Comparison of ENCODE assay signal across 14 cellular contexts in genomic region chr6:111486475-111486874, GRCh38. TPM values are rescaled to one million over a fixed set of nuclear protein-coding genes. Genes with fewer than 3 reads are reported as not detected.
DNase-seq lines count a peak whose midpoint lies in the region; ATAC-seq, FAIRE-seq and TF ChIP-seq lines count a peak whose summit lies in the region.
"Had no signal": no experiment of that assay in that cellular context is flagged by ENCODE, and none has a peak within 500 bp of the region (broad histone marks: within the 10 kb centered on the region; RNA-seq: fewer than 3 reads in every experiment).

No MANE protein-coding gene starts in this region.

- no peak for TF ChIP-seq EP300 in K562 (IDR thresholded peaks at IDR 0.05; ENCODE audit: low read length)
- no peak for TF ChIP-seq EP300 in neural cell (conservative IDR thresholded peaks at IDR 0.05; ENCODE audit: poor library complexity, severe bottlenecking)

- peaks cover 8% of the 10 kb centered on the region for H3F3A ChIP-seq in neural cell (ENCODE audit: insufficient read depth, low read length, poor library complexity, severe bottlenecking)

- H4K5ac ChIP-seq in IMR-90 (ENCODE audit: low read depth, low read length): no peak overlapping the region

- H4K91ac ChIP-seq in IMR-90 (ENCODE audit: insufficient read depth, low read depth, low read length): peak overlapping the region; percentile 17; the same call in 1 of the 2 replicates

- no TSS peak for BruUV-seq in IMR-90 (replicated peaks; lab: Mats Ljungman, UMichigan)
- no TSS peak for BruUV-seq in K562 (replicated peaks; lab: Mats Ljungman, UMichigan)

- peaks cover 3% of the 10 kb centered on the region for H3K36me3 Mint-ChIP-seq in CD4-positive, CD25-positive, alpha-beta regulatory T cell

- intact Hi-C loops in IMR-90 (cut with micrococcal nuclease): loop anchor here (5.0 kb wide), 1 partner anchor 36 kb away; no protein-coding TSS in a partner anchor
- intact Hi-C loops in K562 (cut with micrococcal nuclease): no loop called here

- H2BK120ac ChIP-seq in IMR-90 (ENCODE audit: low read depth, low read length): peak overlapping the region; percentile 46; the same call in 1 of the 2 replicates

- no peaks in the 10 kb centered on the region for H3K9me3 Mint-ChIP-seq in CD4-positive, CD25-positive, alpha-beta regulatory T cell

- peak overlapping the region in 1 of 4 donors; percentile 78 for H3K4me3 Mint-ChIP-seq in CD4-positive, CD25-positive, alpha-beta regulatory T cell

- peak overlapping the region; percentile 12; the same call in 2 of the 3 replicates for H2BK15ac ChIP-seq in IMR-90 (ENCODE audit: low read depth, low read length)

- peak overlapping the region; percentile 8; the same call in 1 of the 2 replicates for H3K18ac ChIP-seq in IMR-90 (ENCODE audit: low read depth, low read length)

- 0 out of 2 replicates have a peak overlapping the region, but pooled peaks have one; percentile 11 for H2BK20ac ChIP-seq in IMR-90 (ENCODE audit: low read depth, low read length)

- no peak for ATAC-seq in CD4-positive, CD25-positive, alpha-beta regulatory T cell (ENCODE audit: low read depth in 2 of 2)
- no peak for ATAC-seq in IMR-90 (ENCODE audit: low read depth)
- no peak for ATAC-seq in K562
- ATAC-seq in HG02884 (IDR thresholded peaks at IDR 0.05; ENCODE audit: unreplicated experiment): no peak
- no peak for ATAC-seq in HG03378 (IDR thresholded peaks at IDR 0.05; ENCODE audit: unreplicated experiment)
- ATAC-seq in HG02759 (IDR thresholded peaks at IDR 0.05; ENCODE audit: unreplicated experiment): no peak
- ATAC-seq: pancreas, Right ventricle myocardium inferior had no signal

- POLR2A ChIA-PET in IMR-90 (lab: Charles Lee; ENCODE audit: unreplicated experiment) (no interaction called here), K562 (lab: Yijun Ruan, JAX) (interaction anchor here (1.5 to 2.1 kb wide), 2 partner anchors 14 to 79 kb away, joined by 3 to 4 read pairs; no protein-coding TSS in a partner anchor)

- TF ChIP-seq CTCF in IMR-90 (conservative IDR thresholded peaks at IDR 0.05; ENCODE audit: low read depth, low read length) (no peak), K562 (IDR thresholded peaks at IDR 0.05 in 2 of 3, conservative IDR thresholded peaks at IDR 0.05 in 1 of 3; ENCODE audit: insufficient read depth in 2 of 3, low read depth in 1 of 3, low read length in 3 of 3) (no peak), neural cell (IDR thresholded peaks at IDR 0.05; ENCODE audit: poor library complexity, severe bottlenecking) (no peak)

- H3K9ac ChIP-seq in IMR-90 (ENCODE audit: low read depth, low read length) (no peak overlapping the region), K562 (ENCODE audit: insufficient read depth in 1 of 2, low read depth in 2 of 2, low read length in 2 of 2) (no peak overlapping the region), neural cell (ENCODE audit: low read length) (no peak overlapping the region)

- H3K56ac ChIP-seq in IMR-90 (ENCODE audit: extremely low read depth, insufficient read depth, low read length): no peak overlapping the region

- H3K9me3 ChIP-seq in CD4-positive, CD25-positive, alpha-beta regulatory T cell (ENCODE audit: control insufficient read depth in 2 of 2, low read length in 2 of 2): no peaks in the 10 kb centered on the region
- no peaks in the 10 kb centered on the region for H3K9me3 ChIP-seq in IMR-90 (ENCODE audit: control insufficient read depth, insufficient read depth, low read length)
- H3K9me3 ChIP-seq in K562 (replicated peaks; ENCODE audit: control insufficient read depth, insufficient read depth, low read depth, low read length): peaks cover 6% of the 10 kb centered on the region; the same call in 1 of the 2 replicates
- no peaks in the 10 kb centered on the region for H3K9me3 ChIP-seq in neural cell (ENCODE audit: low read length)
- H3K9me3 ChIP-seq: pancreas, stomach had no signal

- no peak for FAIRE-seq in K562 (lab: Jason Lieb, UNC)
- FAIRE-seq: pancreas, small intestine had no signal

- peaks cover 41% of the 10 kb centered on the region for H3K4me1 ChIP-seq in CD4-positive, CD25-positive, alpha-beta regulatory T cell (ENCODE audit: control insufficient read depth, insufficient read depth, low read length, poor library complexity, severe bottlenecking)
- H3K4me1 ChIP-seq in IMR-90 (ENCODE audit: control insufficient read depth, insufficient read depth, low read length) (peaks cover 4% of the 10 kb centered on the region; the same call in 1 of the 2 replicates), K562 (replicated peaks in 1 of 2; ENCODE audit: control insufficient read depth in 2 of 2, insufficient read depth in 2 of 2, low read length in 2 of 2) (peaks cover 0 to 9% of the 10 kb centered on the region in 2 experiments; a peak in 3 of 5 replicates)

- H2AFZ ChIP-seq in IMR-90 (replicated peaks; ENCODE audit: low read length, poor library complexity) (no peak overlapping the region), K562 (ENCODE audit: low read depth, low read length) (no peak overlapping the region), neural cell (ENCODE audit: low read depth, low read length) (no peak overlapping the region)

- H3K4ac ChIP-seq in IMR-90 (ENCODE audit: low read depth, low read length): no peak overlapping the region; the same call in 1 of the 2 replicates

- TF ChIP-seq RAD21 in IMR-90 (IDR thresholded peaks at IDR 0.05; ENCODE audit: low read length) (no peak), K562 (CRISPR knock-in tag; conservative IDR thresholded peaks at IDR 0.05 in 1 of 2, IDR thresholded peaks at IDR 0.05 in 1 of 2) (no peak), neural cell (conservative IDR thresholded peaks at IDR 0.05) (no peak)

- 0 out of 4 replicates have a peak overlapping the region, but pooled peaks of 1 of the 2 experiments have one; percentile 3 for H4K8ac ChIP-seq in IMR-90 (ENCODE audit: low read depth in 2 of 2, low read length in 2 of 2)

- H3K79me2 ChIP-seq in K562 (ENCODE audit: control insufficient read depth, insufficient read depth, low read length) (peaks cover 46% of the 10 kb centered on the region), neural cell (replicated peaks; ENCODE audit: insufficient read depth, low read length) (peaks cover 69% of the 10 kb centered on the region)

- H3K23ac ChIP-seq in IMR-90 (ENCODE audit: low read depth, low read length): no peak overlapping the region; the same call in 1 of the 2 replicates

- in situ Hi-C loops in IMR-90 (cut with MboI; ENCODE audit: low sequenced_read_pairs) (no loop called here), K562 (cut with MboI) (no loop called here)

- H3K36me3 ChIP-seq in CD4-positive, CD25-positive, alpha-beta regulatory T cell (ENCODE audit: control insufficient read depth, insufficient read depth, low read length): no peaks in the 10 kb centered on the region
- H3K36me3 ChIP-seq in IMR-90 (ENCODE audit: control insufficient read depth, insufficient read depth, low read length) (no peaks in the 10 kb centered on the region), K562 (ENCODE audit: control insufficient read depth, insufficient read depth, low read length) (peaks cover 14% of the 10 kb centered on the region), neural cell (ENCODE audit: insufficient read depth, low read length) (peaks cover 11% of the 10 kb centered on the region)
- H3K36me3 ChIP-seq: pancreas had no signal

- H3K27me3 Mint-ChIP-seq in CD4-positive, CD25-positive, alpha-beta regulatory T cell: no peaks in the 10 kb centered on the region

- CTCF ChIA-PET in IMR-90 (lab: Yijun Ruan, JAX) (no interaction called here), K562 (lab: Yijun Ruan, JAX; ENCODE audit: low intra/inter-chr PET ratio) (no interaction called here)

- dilution Hi-C loops in IMR-90 (cut with HindIII; ENCODE audit: low sequenced_read_pairs, unreplicated experiment): no loop called here

- H3K27me3 ChIP-seq in CD4-positive, CD25-positive, alpha-beta regulatory T cell (ENCODE audit: control insufficient read depth, insufficient read depth, low read length): no peaks in the 10 kb centered on the region
- H3K27me3 ChIP-seq in IMR-90 (ENCODE audit: control insufficient read depth, insufficient read depth, low read length) (no peaks in the 10 kb centered on the region), K562 (ENCODE audit: control insufficient read depth in 2 of 2, insufficient read depth in 2 of 2, low read length in 2 of 2) (no peaks in the 10 kb centered on the region), neural cell (ENCODE audit: insufficient read depth, low read depth, low read length) (no peaks in the 10 kb centered on the region)
- H3K27me3 ChIP-seq: pancreas, stomach had no signal

- H3K9me1 ChIP-seq in IMR-90 (ENCODE audit: insufficient read depth, low read length) (peaks cover 12% of the 10 kb centered on the region), K562 (ENCODE audit: control insufficient read depth, insufficient read depth, low read length) (no peaks in the 10 kb centered on the region)

- peak overlapping the region; percentile 71 for H3K27ac ChIP-seq in CD4-positive, CD25-positive, alpha-beta regulatory T cell (ENCODE audit: insufficient read depth, low read length, poor library complexity, severe bottlenecking)
- H3K27ac ChIP-seq in IMR-90 (ENCODE audit: insufficient read depth, low read length) (no peak overlapping the region), K562 (ENCODE audit: extremely low read depth, low read depth, low read length) (no peak overlapping the region), neural cell (ENCODE audit: low read length) (no peak overlapping the region)
- H3K27ac ChIP-seq: pancreas had no signal

- no CpG with 5 or more reads among the region's 2 CpGs for WGBS in IMR-90 (ENCODE audit: extremely low coverage in 2 of 2, insufficient read length in 1 of 2), 2 experiments
- WGBS in K562 (ENCODE audit: insufficient coverage, low coverage, missing lambda C conversion rate): 83% methylated on average over 2 of the region's 2 CpGs

- peaks cover 5% of the 10 kb centered on the region for H4K20me1 ChIP-seq in IMR-90 (ENCODE audit: insufficient read depth, low read length)
- H4K20me1 ChIP-seq in K562 (replicated peaks; ENCODE audit: control insufficient read depth, insufficient read depth, low read length): no peaks in the 10 kb centered on the region
- H4K20me1 ChIP-seq in neural cell (ENCODE audit: insufficient read depth): no peaks in the 10 kb centered on the region

- H3K14ac ChIP-seq in IMR-90 (replicated peaks; ENCODE audit: low read depth, low read length): no peak overlapping the region

- peaks cover 27 to 50% (median 38%) of the 10 kb centered on the region in 4 donors for H3K4me1 Mint-ChIP-seq in CD4-positive, CD25-positive, alpha-beta regulatory T cell

- H3K4me3 ChIP-seq in CD4-positive, CD25-positive, alpha-beta regulatory T cell (ENCODE audit: low read depth, low read length): peak overlapping the region; percentile 43
- H3K4me3 ChIP-seq in IMR-90 (ENCODE audit: insufficient read depth, low read depth, low read length) (no peak overlapping the region), K562 (no peak overlapping the region), neural cell (ENCODE audit: low read length) (peak overlapping the region; percentile 20)
- H3K4me3 ChIP-seq: pancreas, stomach had no signal

- H3K79me1 ChIP-seq in IMR-90 (ENCODE audit: low read depth in 1 of 2, low read length in 2 of 2): peaks cover 16 to 46% of the 10 kb centered on the region in 2 experiments

- no peak for TF ChIP-seq POLR2A in IMR-90 (IDR thresholded peaks at IDR 0.05; ENCODE audit: low read depth, low read length)
- TF ChIP-seq POLR2A in K562 (conservative IDR thresholded peaks at IDR 0.05): no peak

- no peak overlapping the region for H2BK5ac ChIP-seq in IMR-90 (ENCODE audit: low read depth, low read length, poor library complexity, severe bottlenecking)

- H3K9me2 ChIP-seq in neural cell (ENCODE audit: insufficient read depth, low read length): no peaks in the 10 kb centered on the region

- peak overlapping the region; percentile 69 to 88 (median 70) for H3K27ac Mint-ChIP-seq in CD4-positive, CD25-positive, alpha-beta regulatory T cell

- H3K4me2 ChIP-seq in IMR-90 (ENCODE audit: low read depth, low read length) (no peak overlapping the region), K562 (ENCODE audit: insufficient read depth, low read length) (no peak overlapping the region), neural cell (ENCODE audit: low read length) (no peak overlapping the region)

- DNase-seq in CD4-positive, CD25-positive, alpha-beta regulatory T cell: no peak
- DNase-seq in IMR-90 (no peak), K562 (ENCODE audit: extremely low read depth in 1 of 4, low spot score in 3 of 4) (no peak)
- DNase-seq: islet precursor cell, midbrain, NCI-H226, pancreas, small intestine, stomach had no signal

- H2AK9ac ChIP-seq in IMR-90 (replicated peaks; ENCODE audit: low read depth, low read length, poor library complexity): no peak overlapping the region

- H2AK5ac ChIP-seq in IMR-90 (ENCODE audit: low read depth, low read length): peak overlapping the region; percentile 41; the same call in 1 of the 2 replicates

RNA-seq across cellular contexts. Expression of gene REV3L, which starts 3.5 kb away (rescaled TPM):
- total RNA-seq in CD4-positive, CD25-positive, alpha-beta regulatory T cell: 35.7 TPM
- 10 to 100 TPM in 1 of 4 donors, 1 to 10 TPM in 3; 6.5 to 11.2 (median 8.8) TPM for polyA plus RNA-seq in CD4-positive, CD25-positive, alpha-beta regulatory T cell
- total RNA-seq in IMR-90 (2012; rRNA removed) (15.4 and 24.4 TPM in 2 replicates), K562 (2014; rRNA removed) (13.0 and 14.4 TPM in 2 replicates), K562 (2014; rRNA removed; fragmentation: Illumina TruSeq; extraction: Trizol) (22.1 and 23.5 TPM in 2 replicates), K562 (2015; rRNA removed; fragmentation: Illumina TruSeq; extraction: Trizol) (22.5 and 24.4 TPM in 2 replicates), K562 (2021) (12.1 and 16.6 TPM in 2 replicates)
- polyA plus RNA-seq in IMR-90 (2012; rRNA removed) (6.0 and 7.4 TPM in 2 replicates), K562 (2011; rRNA removed) (11.7 and 16.7 TPM in 2 replicates), K562 (2014; fragmentation: Illumina TruSeq; extraction: Trizol) (10.9 and 16.8 TPM in 2 replicates), K562 (2014; fragmentation: Nextera tagmentation; extraction: Ambion mirVana) (1 to 10 TPM; 5.5 to 6.2 TPM), K562 (2014; rRNA removed) (9.1 and 11.5 TPM in 2 replicates), neural cell (50.2 and 60.2 TPM in 2 replicates)
- polyA plus RNA-seq in IMR-90 (2012; cell fraction: cytosol; rRNA removed): 1.4 and 3.2 TPM in 2 replicates
- 2.2 and 19.3 TPM in 2 replicates for polyA plus RNA-seq in IMR-90 (2012; cell fraction: nucleus; rRNA removed; ENCODE audit: low replicate concordance)
- 20.0 and 85.9 TPM in 2 replicates for total RNA-seq in K562 (2011; cell fraction: chromatin; rRNA removed; ENCODE audit: low replicate concordance)
- total RNA-seq in K562 (2011; cell fraction: nucleolus; rRNA removed): 9.3 and 16.7 TPM in 2 replicates
- 25.5 and 35.3 TPM in 2 replicates for total RNA-seq in K562 (2011; cell fraction: nucleoplasm; rRNA removed)
- polyA plus RNA-seq in K562 (2011; cell fraction: cytosol; rRNA removed): 3.3 and 6.2 TPM in 2 replicates
- polyA plus RNA-seq in K562 (2011; cell fraction: nucleus; rRNA removed): 9.2 and 12.9 TPM in 2 replicates
- 7.7 and 8.1 TPM in 2 replicates for polyA plus RNA-seq in K562 (2012)
- 40.9 and 47.2 TPM in 2 replicates for polyA minus RNA-seq in K562 (2011; rRNA and poly(A)+ RNA removed)
- 11.5 and 13.4 TPM in 2 replicates for polyA minus RNA-seq in K562 (2011; cell fraction: cytosol; rRNA and poly(A)+ RNA removed)
- polyA minus RNA-seq in K562 (2011; cell fraction: nucleus; rRNA and poly(A)+ RNA removed): 28.9 and 41.9 TPM in 2 replicates
- polyA minus RNA-seq in neural cell: 106 and 143 TPM in 2 replicates

Comparison
In these comparisons a context has a peak if more than half of its experiments do, and no peak if none do; other contexts are left out.
1. H3K4me3 ChIP-seq: peak in CD4-positive, CD25-positive, alpha-beta regulatory T cell (single experiment) and neural cell (single experiment); none in IMR-90 (single experiment) and K562 (single experiment).